ENCODE assay signal across 2 cellular contexts in the genomic region with DNA sequence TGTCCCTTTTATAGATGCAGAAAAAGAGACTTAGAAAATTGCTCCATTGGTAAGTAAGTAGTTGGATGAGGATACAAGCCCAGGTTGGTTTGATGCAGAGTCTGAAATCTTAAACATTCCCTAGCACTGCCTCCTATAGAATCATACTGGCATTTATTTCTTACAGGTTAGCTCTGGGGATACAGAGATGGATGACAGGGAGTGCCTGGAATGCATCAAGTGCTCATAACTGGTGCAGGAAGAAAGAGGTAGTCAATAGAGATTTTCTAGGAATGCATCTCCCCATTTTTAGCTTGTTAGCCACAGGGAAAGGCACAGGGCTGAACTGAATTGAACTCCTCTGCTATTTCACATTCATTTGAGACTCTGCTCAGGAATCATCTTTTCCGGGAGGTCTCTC.
TF ChIP-seq lines count a peak whose summit lies in the region.

No MANE protein-coding gene starts in this region.

TF ChIP-seq in HCT116, 20 proteins besides CTCF, POLR2A, EP300 and RAD21:
- no peak for TF ChIP-seq MAX (IDR thresholded peaks at IDR 0.05)
- no peak for TF ChIP-seq ELF1 (IDR thresholded peaks at IDR 0.05; ENCODE audit: borderline replicate concordance, low read depth)
- TF ChIP-seq EZH2phosphoT487 (IDR thresholded peaks at IDR 0.05; ENCODE audit: borderline replicate concordance) = no peak
- no peak for TF ChIP-seq SP1 (IDR thresholded peaks at IDR 0.05; ENCODE audit: low read depth)
- no peak for TF ChIP-seq ZNF274 (IDR thresholded peaks at IDR 0.05; ENCODE audit: low read depth, low read length)
- no peak for TF ChIP-seq CEBPB (IDR thresholded peaks at IDR 0.05; ENCODE audit: low read depth)
- TF ChIP-seq YY1 (IDR thresholded peaks at IDR 0.05; ENCODE audit: extremely low read depth, insufficient replicate concordance, low read depth, low read length) = no peak
- no peak for TF ChIP-seq POLR2AphosphoS5 (IDR thresholded peaks at IDR 0.05; ENCODE audit: low read depth, low read length)
- TF ChIP-seq TCF7L2 (IDR thresholded peaks at IDR 0.05; ENCODE audit: borderline replicate concordance, extremely low read depth, insufficient read depth, insufficient read length) = no peak
- TF ChIP-seq ATF3 (IDR thresholded peaks at IDR 0.05) = no peak
- no peak for TF ChIP-seq EZH2 (IDR thresholded peaks at IDR 0.05)
- TF ChIP-seq CBX3 (IDR thresholded peaks at IDR 0.05; ENCODE audit: low read depth) = no peak
- TF ChIP-seq, protein P1, sequence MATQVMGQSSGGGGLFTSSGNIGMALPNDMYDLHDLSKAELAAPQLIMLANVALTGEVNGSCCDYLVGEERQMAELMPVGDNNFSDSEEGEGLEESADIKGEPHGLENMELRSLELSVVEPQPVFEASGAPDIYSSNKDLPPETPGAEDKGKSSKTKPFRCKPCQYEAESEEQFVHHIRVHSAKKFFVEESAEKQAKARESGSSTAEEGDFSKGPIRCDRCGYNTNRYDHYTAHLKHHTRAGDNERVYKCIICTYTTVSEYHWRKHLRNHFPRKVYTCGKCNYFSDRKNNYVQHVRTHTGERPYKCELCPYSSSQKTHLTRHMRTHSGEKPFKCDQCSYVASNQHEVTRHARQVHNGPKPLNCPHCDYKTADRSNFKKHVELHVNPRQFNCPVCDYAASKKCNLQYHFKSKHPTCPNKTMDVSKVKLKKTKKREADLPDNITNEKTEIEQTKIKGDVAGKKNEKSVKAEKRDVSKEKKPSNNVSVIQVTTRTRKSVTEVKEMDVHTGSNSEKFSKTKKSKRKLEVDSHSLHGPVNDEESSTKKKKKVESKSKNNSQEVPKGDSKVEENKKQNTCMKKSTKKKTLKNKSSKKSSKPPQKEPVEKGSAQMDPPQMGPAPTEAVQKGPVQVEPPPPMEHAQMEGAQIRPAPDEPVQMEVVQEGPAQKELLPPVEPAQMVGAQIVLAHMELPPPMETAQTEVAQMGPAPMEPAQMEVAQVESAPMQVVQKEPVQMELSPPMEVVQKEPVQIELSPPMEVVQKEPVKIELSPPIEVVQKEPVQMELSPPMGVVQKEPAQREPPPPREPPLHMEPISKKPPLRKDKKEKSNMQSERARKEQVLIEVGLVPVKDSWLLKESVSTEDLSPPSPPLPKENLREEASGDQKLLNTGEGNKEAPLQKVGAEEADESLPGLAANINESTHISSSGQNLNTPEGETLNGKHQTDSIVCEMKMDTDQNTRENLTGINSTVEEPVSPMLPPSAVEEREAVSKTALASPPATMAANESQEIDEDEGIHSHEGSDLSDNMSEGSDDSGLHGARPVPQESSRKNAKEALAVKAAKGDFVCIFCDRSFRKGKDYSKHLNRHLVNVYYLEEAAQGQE (IDR thresholded peaks at IDR 0.05; ENCODE audit: low read depth) = no peak
- no peak for TF ChIP-seq FOSL1 (IDR thresholded peaks at IDR 0.05; ENCODE audit: low read depth)
- TF ChIP-seq ZFX (IDR thresholded peaks at IDR 0.05) = no peak
- TF ChIP-seq ZBTB33 (IDR thresholded peaks at IDR 0.05; ENCODE audit: extremely low read depth, insufficient replicate concordance, low read length) = no peak
- TF ChIP-seq SIN3A (IDR thresholded peaks at IDR 0.05; ENCODE audit: low read depth) = no peak
- no peak for TF ChIP-seq EGR1 (IDR thresholded peaks at IDR 0.05; ENCODE audit: low read depth)
TF ChIP-seq in HCT116: peak in this region for 0.

TF ChIP-seq in SK-N-SH treated with all-trans-retinoic acid at 6 μM for 48 hours, 23 proteins besides CTCF, POLR2A, EP300 and RAD21:
- no peak for TF ChIP-seq POU6F1 (CRISPR knock-in tag; IDR thresholded peaks at IDR 0.05; ENCODE audit: borderline replicate concordance, low read depth)
- TF ChIP-seq ISL1 (CRISPR knock-in tag; IDR thresholded peaks at IDR 0.05) = no peak
- TF ChIP-seq GLIS3 (CRISPR knock-in tag; IDR thresholded peaks at IDR 0.05) = no peak
- no peak for TF ChIP-seq TOX (CRISPR knock-in tag; IDR thresholded peaks at IDR 0.05; ENCODE audit: borderline replicate concordance)
- TF ChIP-seq RARB (CRISPR knock-in tag; IDR thresholded peaks at IDR 0.05) = no peak
- no peak for TF ChIP-seq ARNTL (CRISPR knock-in tag; IDR thresholded peaks at IDR 0.05; ENCODE audit: borderline replicate concordance, low read depth)
- TF ChIP-seq ZFP30 (CRISPR knock-in tag; IDR thresholded peaks at IDR 0.05) = no peak
- TF ChIP-seq CSDC2 (CRISPR knock-in tag; IDR thresholded peaks at IDR 0.05) = no peak
- TF ChIP-seq, protein P2, sequence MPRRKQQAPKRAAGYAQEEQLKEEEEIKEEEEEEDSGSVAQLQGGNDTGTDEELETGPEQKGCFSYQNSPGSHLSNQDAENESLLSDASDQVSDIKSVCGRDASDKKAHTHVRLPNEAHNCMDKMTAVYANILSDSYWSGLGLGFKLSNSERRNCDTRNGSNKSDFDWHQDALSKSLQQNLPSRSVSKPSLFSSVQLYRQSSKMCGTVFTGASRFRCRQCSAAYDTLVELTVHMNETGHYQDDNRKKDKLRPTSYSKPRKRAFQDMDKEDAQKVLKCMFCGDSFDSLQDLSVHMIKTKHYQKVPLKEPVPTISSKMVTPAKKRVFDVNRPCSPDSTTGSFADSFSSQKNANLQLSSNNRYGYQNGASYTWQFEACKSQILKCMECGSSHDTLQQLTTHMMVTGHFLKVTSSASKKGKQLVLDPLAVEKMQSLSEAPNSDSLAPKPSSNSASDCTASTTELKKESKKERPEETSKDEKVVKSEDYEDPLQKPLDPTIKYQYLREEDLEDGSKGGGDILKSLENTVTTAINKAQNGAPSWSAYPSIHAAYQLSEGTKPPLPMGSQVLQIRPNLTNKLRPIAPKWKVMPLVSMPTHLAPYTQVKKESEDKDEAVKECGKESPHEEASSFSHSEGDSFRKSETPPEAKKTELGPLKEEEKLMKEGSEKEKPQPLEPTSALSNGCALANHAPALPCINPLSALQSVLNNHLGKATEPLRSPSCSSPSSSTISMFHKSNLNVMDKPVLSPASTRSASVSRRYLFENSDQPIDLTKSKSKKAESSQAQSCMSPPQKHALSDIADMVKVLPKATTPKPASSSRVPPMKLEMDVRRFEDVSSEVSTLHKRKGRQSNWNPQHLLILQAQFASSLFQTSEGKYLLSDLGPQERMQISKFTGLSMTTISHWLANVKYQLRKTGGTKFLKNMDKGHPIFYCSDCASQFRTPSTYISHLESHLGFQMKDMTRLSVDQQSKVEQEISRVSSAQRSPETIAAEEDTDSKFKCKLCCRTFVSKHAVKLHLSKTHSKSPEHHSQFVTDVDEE (CRISPR knock-in tag; IDR thresholded peaks at IDR 0.05) = no peak
- no peak for TF ChIP-seq ZNF565 (CRISPR knock-in tag; conservative IDR thresholded peaks at IDR 0.05; ENCODE audit: low read depth)
